ENCODE assay signal across 20 cellular contexts in the genomic region with DNA sequence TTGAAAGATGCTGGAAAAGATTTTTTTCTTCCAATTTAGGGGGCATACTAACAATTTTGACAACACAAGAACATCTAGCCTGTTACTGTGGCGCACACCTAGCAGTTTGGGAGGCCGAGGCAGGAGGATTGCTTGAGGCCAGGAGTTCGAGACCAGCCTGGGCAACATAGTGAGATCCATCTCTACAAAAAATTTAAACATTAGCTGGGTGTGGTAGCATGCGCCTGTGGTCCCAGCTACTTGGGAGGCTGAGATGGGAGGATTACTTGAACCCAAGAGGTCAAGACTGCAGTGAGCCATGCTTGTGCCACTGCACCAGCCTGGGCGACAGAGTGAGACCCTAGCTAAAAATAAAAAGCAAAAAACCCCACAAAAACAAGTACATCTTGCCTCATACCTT.
DNase-seq lines count a peak whose midpoint lies in the region; ATAC-seq, FAIRE-seq and TF ChIP-seq lines count a peak whose summit lies in the region.
"Had no signal": no experiment of that assay in that cellular context is flagged by ENCODE, and none has a peak within 500 bp of the region (broad histone marks: within the 10 kb centered on the region; RNA-seq: fewer than 3 reads in every experiment).

No MANE protein-coding gene starts in this region.

- H3K9me3 ChIP-seq in heart right ventricle (no peaks in the 10 kb centered on the region), trophoblast cell (ENCODE audit: insufficient read depth, low read depth, low read length) (no peaks in the 10 kb centered on the region)
- H3K9me3 ChIP-seq: A549; BLaER1 treated with 17β-estradiol and CSF1 and Interleukin-3, amounts not matched to agents 10 nM and 100 nM; Caco-2 had no signal

- H3K4me1 ChIP-seq in heart right ventricle (no peaks in the 10 kb centered on the region), trophoblast cell (ENCODE audit: control insufficient read depth in 1 of 2, insufficient read depth in 2 of 2, low read length in 2 of 2) (no peaks in the 10 kb centered on the region)
- H3K4me1 ChIP-seq: A549, Caco-2 had no signal

- H3K27me3 ChIP-seq in heart right ventricle, result no peaks in the 10 kb centered on the region
- no peaks in the 10 kb centered on the region for H3K27me3 ChIP-seq in trophoblast cell (ENCODE audit: insufficient read depth, low read length)
- H3K27me3 ChIP-seq: BLaER1 treated with 17β-estradiol and CSF1 and Interleukin-3, amounts not matched to agents 10 nM and 100 nM had no signal

- H3K4me2 ChIP-seq in trophoblast cell (ENCODE audit: low read length), result no peak overlapping the region
- H3K4me2 ChIP-seq: A549; BLaER1 treated with 17β-estradiol and CSF1 and Interleukin-3, amounts not matched to agents 10 nM and 100 nM had no signal

- H2BK12ac ChIP-seq in trophoblast cell (ENCODE audit: low read length), result no peak overlapping the region

- H2BK5ac ChIP-seq in trophoblast cell (ENCODE audit: low read depth, low read length, poor library complexity), result no peak overlapping the region

- H3K79me1 ChIP-seq in trophoblast cell (ENCODE audit: low read length), result no peaks in the 10 kb centered on the region

- no peak for FAIRE-seq in frontal cortex (lab: Jason Lieb, UNC)
- FAIRE-seq: D721Med, G401.6, GM12891, GM19239 had no signal

- DNase-seq in Right ventricle myocardium inferior (ENCODE audit: missing footprints), result peak; percentile 18
- no peak for DNase-seq in heart right ventricle
- DNase-seq in trophoblast cell, result no peak
- no peak for DNase-seq in activated gamma-delta T cell treated with Interleukin-2 at 50 U/mL for 16 hours
- DNase-seq in frontal cortex (ENCODE audit: low spot score in 2 of 2), result no peak
- DNase-seq: AML-193; Caco-2; Calu3; CD4-positive, alpha-beta T cell; CD8-positive, alpha-beta T cell; DMS79 treated with DMSO at 0.1 percent for 48 hours; GF-D8 had no signal

- no peaks in the 10 kb centered on the region for H3K36me3 ChIP-seq in heart right ventricle
- H3K36me3 ChIP-seq in trophoblast cell (ENCODE audit: control insufficient read depth in 1 of 2, insufficient read depth in 2 of 2, low read length in 2 of 2), result peaks cover 5 to 7% of the 10 kb centered on the region in 2 experiments
- H3K36me3 ChIP-seq: BLaER1 treated with 17β-estradiol and CSF1 and Interleukin-3, amounts not matched to agents 10 nM and 100 nM had no signal

- H3K4me3 ChIP-seq in heart right ventricle (no peak overlapping the region), trophoblast cell (ENCODE audit: low read depth, low read length) (no peak overlapping the region)
- H3K4me3 ChIP-seq: A549; BLaER1 treated with 17β-estradiol and CSF1 and Interleukin-3, amounts not matched to agents 10 nM and 100 nM had no signal

- H3K18ac ChIP-seq in trophoblast cell (ENCODE audit: low read length), result peak overlapping the region; percentile 45

- H3K27ac ChIP-seq in heart right ventricle (no peak overlapping the region), trophoblast cell (ENCODE audit: low read depth, low read length) (no peak overlapping the region)
- H3K27ac ChIP-seq: 22Rv1; A549; BLaER1 treated with 17β-estradiol and CSF1 and Interleukin-3, amounts not matched to agents 10 nM and 100 nM; C4-2B had no signal

- no peak overlapping the region for H2BK120ac ChIP-seq in trophoblast cell (ENCODE audit: insufficient read depth, low read length, poor library complexity)

- no peak overlapping the region for H4K91ac ChIP-seq in trophoblast cell (ENCODE audit: low read depth, low read length)

- H3K14ac ChIP-seq in trophoblast cell (ENCODE audit: low read length), result no peak overlapping the region

- ATAC-seq in Right ventricle myocardium inferior, result no peak
- no peak for ATAC-seq in heart right ventricle
- ATAC-seq: A549; CD8-positive, alpha-beta T cell had no signal

- H2AK5ac ChIP-seq in trophoblast cell (ENCODE audit: low read length), result no peak overlapping the region

- H2AFZ ChIP-seq in trophoblast cell (ENCODE audit: insufficient read depth, low read length, poor library complexity), result no peak overlapping the region

- no peak overlapping the region for H4K8ac ChIP-seq in trophoblast cell (ENCODE audit: low read depth, low read length)

- intact Hi-C loops in Right ventricle myocardium inferior (cut with DNase I), result no loop called here
- intact Hi-C loops in heart right ventricle (cut with DNase I), result no loop called here

- no peak for TF ChIP-seq CTCF in heart right ventricle (IDR thresholded peaks at IDR 0.05)

- no peak overlapping the region for H3K9ac ChIP-seq in trophoblast cell (ENCODE audit: low read length)
- H3K9ac ChIP-seq: BLaER1 treated with 17β-estradiol and CSF1 and Interleukin-3, amounts not matched to agents 10 nM and 100 nM had no signal

- no peak overlapping the region for H3K23ac ChIP-seq in trophoblast cell (ENCODE audit: low read length)

- H3K79me2 ChIP-seq in trophoblast cell (ENCODE audit: control insufficient read depth, insufficient read depth, low read length, poor library complexity), result peaks cover 1% of the 10 kb centered on the region

- H4K12ac ChIP-seq in trophoblast cell (ENCODE audit: low read depth, low read length), result no peak overlapping the region

- 97 to 98% methylated on average over 5 of the region's 5 CpGs for WGBS in heart right ventricle, 2 donors
- no CpG with 5 or more reads among the region's 5 CpGs for WGBS in trophoblast cell (ENCODE audit: extremely low coverage, insufficient coverage, insufficient read length)

- peak overlapping the region; percentile 46 for H3K4ac ChIP-seq in trophoblast cell (ENCODE audit: low read depth, low read length)
